ENCODE assay signal across 17 cellular contexts in the genomic region with DNA sequence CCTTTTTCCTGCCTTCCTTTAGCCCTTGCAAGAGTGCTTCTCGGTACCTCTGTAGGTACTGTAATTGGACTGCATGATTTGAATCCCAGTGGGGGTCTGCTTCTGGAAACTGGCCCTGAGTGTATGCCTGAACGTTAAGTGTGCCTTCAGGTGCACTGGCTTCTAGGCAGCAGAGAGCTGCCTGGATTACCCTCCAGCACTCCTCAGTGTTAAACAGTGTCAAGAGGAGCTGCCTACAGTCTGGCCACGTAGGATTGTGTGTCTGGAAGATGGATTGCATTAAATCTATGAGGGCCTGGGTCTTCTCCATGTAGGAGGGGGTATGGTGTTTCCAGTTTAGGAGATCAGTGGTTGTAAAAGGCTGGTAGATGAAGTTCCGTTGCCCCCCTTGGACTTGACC.
DNase-seq lines count a peak whose midpoint lies in the region; ATAC-seq and TF ChIP-seq lines count a peak whose summit lies in the region.
"Had no signal": no experiment of that assay in that cellular context is flagged by ENCODE, and none has a peak within 500 bp of the region (broad histone marks: within the 10 kb centered on the region; RNA-seq: fewer than 3 reads in every experiment).

No MANE protein-coding gene starts in this region.

- TF ChIP-seq CTCF in C4-2B (conservative IDR thresholded peaks at IDR 0.05) (no peak), mesothelial cell of epicardium (IDR thresholded peaks at IDR 0.05; ENCODE audit: unreplicated experiment) (no peak), coronary artery (IDR thresholded peaks at IDR 0.05) (no peak)

- no peak for ATAC-seq in GM18498 (IDR thresholded peaks at IDR 0.05; ENCODE audit: unreplicated experiment)

- H3K27me3 Mint-ChIP-seq in mesothelial cell of epicardium (ENCODE audit: low read depth) = no peaks in the 10 kb centered on the region
- H3K27me3 Mint-ChIP-seq: CD4-positive, alpha-beta T cell; memory B cell had no signal

- DNase-seq in HT-29 (ENCODE audit: low spot score) = peak; percentile 58
- peak; percentile 2 for DNase-seq in cerebellar cortex (ENCODE audit: low spot score)
- no peak for DNase-seq in mesothelial cell of epicardium (ENCODE audit: low spot score in 2 of 2, unreplicated experiment in 2 of 2)
- DNase-seq in coronary artery (ENCODE audit: low spot score) = no peak
- no peak for DNase-seq in COR-L47 (lab: John Stamatoyannopoulos, UW)
- no peak for DNase-seq in NCI-H1105 (lab: John Stamatoyannopoulos, UW)
- DNase-seq: activated CD8-positive, alpha-beta memory T cell treated with anti-CD3 and anti-CD28 coated beads for 24 hours; CD4-positive, alpha-beta T cell; EL; NCI-H2081 treated with DMSO at 0.1 percent for 48 hours; NCI-H526 treated with DMSO at 0.1 percent for 48 hours; SJCRH30; stimulated activated naive CD4-positive, alpha-beta T cell; T-helper 2 cell had no signal

- H3K36me3 Mint-ChIP-seq in mesothelial cell of epicardium = peaks cover 90% of the 10 kb centered on the region

- peaks cover 16% of the 10 kb centered on the region for H3K4me1 Mint-ChIP-seq in mesothelial cell of epicardium
- H3K4me1 Mint-ChIP-seq: memory B cell had no signal

- H3K4me3 Mint-ChIP-seq in mesothelial cell of epicardium = no peak overlapping the region
- H3K4me3 Mint-ChIP-seq: CD4-positive, alpha-beta T cell; memory B cell had no signal

- peak overlapping the region; percentile 92 for H3K27ac Mint-ChIP-seq in mesothelial cell of epicardium
- H3K27ac Mint-ChIP-seq: CD4-positive, alpha-beta T cell; memory B cell had no signal

- no peak overlapping the region for H3K4me3 ChIP-seq in coronary artery
- H3K4me3 ChIP-seq: SJCRH30 had no signal

- peak overlapping the region; percentile 69 for H3K27ac ChIP-seq in C4-2B
- no peak overlapping the region for H3K27ac ChIP-seq in coronary artery
- H3K27ac ChIP-seq: SJCRH30 had no signal

- H3K9me3 Mint-ChIP-seq in mesothelial cell of epicardium = peaks cover 65% of the 10 kb centered on the region

Comparison
In these comparisons a context has a peak if more than half of its experiments do, and no peak if none do; other contexts are left out.
1. DNase-seq: peak in HT-29 (single experiment) and cerebellar cortex (single experiment); none in mesothelial cell of epicardium (0 of 2), coronary artery (single experiment), COR-L47 (single experiment) and NCI-H1105 (single experiment).